24 cellular contexts compared by ENCODE assay signal in genomic region chr4:156053174-156053573, GRCh38.
"Had no signal": no experiment of that assay in that cellular context is flagged by ENCODE, and none has a peak within 500 bp of the region (broad histone marks: within the 10 kb centered on the region; RNA-seq: fewer than 3 reads in every experiment).

No MANE protein-coding gene starts in this region.

- H3K9me3 ChIP-seq: ascending aorta, body of pancreas, Peyer's patch had no signal

- H3K27me3 ChIP-seq: ascending aorta, body of pancreas, cardiac muscle cell, Peyer's patch had no signal

- DNase-seq: activated CD4-positive, alpha-beta T cell treated with anti-CD3 and anti-CD28 coated beads for 48 hours; activated CD4-positive, alpha-beta T cell treated with anti-CD3 and anti-CD28 coated beads, Interleukin-2, amount 50 U/mL, for 4 hours; activated CD4-positive, CD25-positive, alpha-beta regulatory T cell treated with anti-CD3 and anti-CD28 coated beads, Interleukin-2, amount 50 U/mL, for 72 hours; activated CD8-positive, alpha-beta memory T cell treated with anti-CD3 and anti-CD28 coated beads, Interleukin-2, amount 10 ng/mL, durations not matched to agents 7 days and 5 days; activated effector memory CD4-positive, alpha-beta T cell treated with Interleukin-2 at 50 U/mL for 16 hours; activated naive CD4-positive, alpha-beta T cell treated with Interleukin-2 at 50 U/mL for 16 hours; activated naive CD8-positive, alpha-beta T cell treated with anti-CD3 and anti-CD28 coated beads, Interleukin-2, amount 50 U/mL, for 24 hours; activated T-cell treated with anti-CD3 and anti-CD28 coated beads, Interleukin-2, amount 50 U/mL, for 24 hours; amniotic stem cell; body of pancreas; NCI-H1048; NCI-H146; NCI-H187 treated with DMSO at 0.1 percent for 48 hours; NCI-H2081 treated with DMSO at 0.1 percent for 48 hours; NCI-H2171 treated with DMSO at 0.1 percent for 48 hours; NCI-H226; NCI-H510A; NCI-H526 treated with DMSO at 0.1 percent for 48 hours; NCI-H82; Peyer's patch; SHP77 treated with DMSO at 0.1 percent for 48 hours had no signal

- H3K36me3 ChIP-seq: ascending aorta, cardiac muscle cell, Peyer's patch had no signal

- ATAC-seq: activated CD8-positive, alpha-beta memory T cell treated with anti-CD3 and anti-CD28 coated beads, Interleukin-2, amount 10 ng/mL, durations not matched to agents 7 days and 5 days; activated naive CD4-positive, alpha-beta T cell treated with anti-CD3 and anti-CD28 coated beads, Interleukin-2, amount 50 U/mL, for 72 hours; activated naive CD8-positive, alpha-beta T cell treated with anti-CD3 and anti-CD28 coated beads, Interleukin-2, amount 50 U/mL, for 24 hours; body of pancreas had no signal

- H3K4me3 ChIP-seq: ascending aorta, body of pancreas, cardiac muscle cell, Peyer's patch had no signal

- H3K4me1 ChIP-seq: ascending aorta, body of pancreas, Peyer's patch had no signal

- H3K27ac ChIP-seq: ascending aorta, body of pancreas, cardiac muscle cell, Peyer's patch had no signal
